Comparison of ENCODE assay signal across 1 cellular context in genomic region chr11:117219001-117219400, GRCh38.
TF ChIP-seq lines count a peak whose summit lies in the region.

No MANE protein-coding gene starts in this region.

TF ChIP-seq in GM12878, 131 proteins besides CTCF, POLR2A, EP300 and RAD21:
- TF ChIP-seq ZBTB40 (IDR thresholded peaks at IDR 0.05; ENCODE audit: borderline replicate concordance): no peak
- TF ChIP-seq RB1 (IDR thresholded peaks at IDR 0.05; ENCODE audit: borderline replicate concordance): no peak
- TF ChIP-seq SUPT20H (IDR thresholded peaks at IDR 0.05; ENCODE audit: borderline replicate concordance, control insufficient read depth, low read depth, low read length): no peak
- no peak for TF ChIP-seq RCOR1 (conservative IDR thresholded peaks at IDR 0.05; ENCODE audit: low read depth, low read length)
- no peak for TF ChIP-seq CBX5 (IDR thresholded peaks at IDR 0.05; ENCODE audit: low read depth)
- TF ChIP-seq JUNB (IDR thresholded peaks at IDR 0.05): no peak
